In the genomic region with DNA sequence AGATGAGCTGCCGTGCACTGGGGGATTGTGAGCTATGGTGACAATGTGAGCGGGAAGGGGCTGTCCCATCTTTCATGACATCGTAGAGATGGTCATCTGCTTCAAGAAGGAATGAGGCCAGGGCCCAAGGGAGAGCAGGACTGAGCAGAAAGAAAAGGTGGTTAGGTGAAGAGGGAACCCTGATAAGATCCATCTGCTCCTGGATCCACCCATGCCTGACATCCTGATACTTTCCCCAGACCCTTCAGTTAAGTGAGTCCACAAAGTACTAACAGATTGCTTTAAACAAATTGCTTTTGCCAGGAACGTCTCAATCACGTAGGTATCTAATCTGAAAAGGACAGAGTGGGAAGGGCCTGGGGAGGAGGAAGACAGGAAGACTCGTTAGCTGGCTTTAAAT, we compare ENCODE assay signal across 32 cellular contexts. TPM values are rescaled to one million over a fixed set of nuclear protein-coding genes. Genes with fewer than 3 reads are reported as not detected.
"Had no signal": no experiment of that assay in that cellular context is flagged by ENCODE, and none has a peak within 500 bp of the region (broad histone marks: within the 10 kb centered on the region; RNA-seq: fewer than 3 reads in every experiment).

No MANE protein-coding gene starts in this region.

- H3K4me3 Mint-ChIP-seq: dendritic cell treated with granulocyte-macrophage colony-stimulating factor and Interleukin-4, amounts not matched to agents 40 ng/mL and 50 ng/mL, for 4 days; effector memory CD8-positive, alpha-beta T cell; endodermal cell had no signal

- ATAC-seq: effector memory CD8-positive, alpha-beta T cell; esophagus mucosa; gastrocnemius medialis; heart right ventricle; left cardiac atrium; left lung; left ventricle myocardium superior; lower lobe of right lung had no signal

- H3K27ac Mint-ChIP-seq: dendritic cell treated with granulocyte-macrophage colony-stimulating factor and Interleukin-4, amounts not matched to agents 40 ng/mL and 50 ng/mL, for 4 days; effector memory CD8-positive, alpha-beta T cell; endodermal cell had no signal

- H3K27ac ChIP-seq: colonic mucosa, epithelial cell of prostate, esophagus squamous epithelium, gastrocnemius medialis, heart right ventricle, left lung, lower lobe of right lung had no signal

- H3K9me3 Mint-ChIP-seq: dendritic cell treated with granulocyte-macrophage colony-stimulating factor and Interleukin-4, amounts not matched to agents 40 ng/mL and 50 ng/mL, for 4 days; effector memory CD8-positive, alpha-beta T cell had no signal

- H3K27me3 ChIP-seq: colonic mucosa, gastrocnemius medialis had no signal

- H3K36me3 ChIP-seq: colonic mucosa, esophagus squamous epithelium, gastrocnemius medialis, heart right ventricle, left lung, lower lobe of right lung had no signal

- FAIRE-seq: endometrium, islet of Langerhans, keratinocyte had no signal

- H3K4me3 ChIP-seq: colonic mucosa, esophagus squamous epithelium, gastrocnemius medialis, heart right ventricle, left lung, lower lobe of right lung had no signal

- H3K9me3 ChIP-seq: colonic mucosa, esophagus squamous epithelium, gastrocnemius medialis, heart right ventricle, left lung, lower lobe of right lung had no signal

- DNase-seq: colonic mucosa; cortex of kidney; effector CD8-positive, alpha-beta T cell; effector memory CD8-positive, alpha-beta T cell; endodermal cell; erythroblast; esophagus squamous epithelium; foreskin fibroblast; foreskin melanocyte; gastrocnemius medialis; glutamatergic neuron; head of caudate nucleus; heart right ventricle; hippocampal formation; left cardiac atrium; left ventricle myocardium superior; lower lobe of right lung; mesendoderm; midbrain had no signal

- H3K4me1 ChIP-seq: colonic mucosa, gastrocnemius medialis, heart right ventricle, left lung, lower lobe of right lung had no signal

- H3K27me3 Mint-ChIP-seq: dendritic cell treated with granulocyte-macrophage colony-stimulating factor and Interleukin-4, amounts not matched to agents 40 ng/mL and 50 ng/mL, for 4 days had no signal

RNA-seq across cellular contexts. Expression of a gene that starts 25.4 kb away (rescaled TPM):
- total RNA-seq: dermis microvascular lymphatic vessel endothelial cell, esophagus squamous epithelium, glomerular endothelial cell, kidney epithelial cell, lower leg skin, lower lobe of right lung, lung microvascular endothelial cell, mononuclear cell had no signal
- polyA plus RNA-seq: keratinocyte had no signal
